ENCODE assay signal across 15 cellular contexts in the genomic region with DNA sequence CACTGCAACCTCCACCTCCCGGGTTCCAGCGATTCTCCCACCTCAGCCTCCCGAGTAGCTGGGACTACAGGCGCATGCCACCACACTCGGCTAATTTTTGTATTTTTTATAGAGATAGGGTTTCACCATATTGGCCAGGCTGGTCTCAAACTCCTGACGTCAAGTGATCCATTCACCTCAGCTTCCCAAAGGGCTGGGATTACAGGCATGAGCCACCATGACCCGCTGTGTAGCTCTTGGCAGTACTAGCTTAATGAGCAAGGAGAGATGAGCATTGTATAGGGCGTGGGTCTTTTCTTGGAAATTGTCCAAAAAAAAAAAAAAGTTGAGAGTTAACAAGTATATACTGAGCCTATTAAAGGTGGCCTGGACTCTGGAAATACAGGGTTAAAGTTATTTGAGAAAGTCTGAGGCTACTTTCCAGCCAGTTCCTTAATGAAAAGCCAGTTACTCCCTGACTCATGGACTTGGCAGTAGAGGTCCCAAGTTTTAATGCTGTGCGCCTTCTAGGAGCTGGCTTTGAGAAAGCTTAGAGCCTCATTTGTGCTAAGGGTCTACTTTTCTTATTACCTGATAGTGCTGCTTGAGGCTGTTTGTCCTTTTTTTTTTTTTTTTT. TPM values are rescaled to one million over a fixed set of nuclear protein-coding genes. Genes with fewer than 3 reads are reported as not detected.
DNase-seq lines count a peak whose midpoint lies in the region; FAIRE-seq and TF ChIP-seq lines count a peak whose summit lies in the region.
"Had no signal": no experiment of that assay in that cellular context is flagged by ENCODE, and none has a peak within 500 bp of the region (broad histone marks: within the 10 kb centered on the region; RNA-seq: fewer than 3 reads in every experiment).

No MANE protein-coding gene starts in this region.

- H3K4me3 ChIP-seq in AG10803 (ENCODE audit: low read length) (no peak overlapping the region), fibroblast of mammary gland (ENCODE audit: control insufficient read depth, low read depth, low read length) (no peak overlapping the region)
- H3K4me3 ChIP-seq: left ventricle myocardium inferior, sigmoid colon, SJCRH30, suprapubic skin had no signal

- DNase-seq in AG10803 (ENCODE audit: low read depth), result peak; percentile 51
- peak; percentile 44 for DNase-seq in GM03348 (ENCODE audit: low spot score)
- peak; percentile 55 for DNase-seq in RWPE1 (ENCODE audit: low spot score)
- peak; percentile 82 for DNase-seq in fibroblast of mammary gland (ENCODE audit: low read depth)
- no peak for DNase-seq in GDM1 (lab: John Stamatoyannopoulos, UW)
- DNase-seq in islet precursor cell, result no peak
- DNase-seq in GM12891 (ENCODE audit: insufficient read length, low spot score), result no peak
- DNase-seq: anterior cingulate cortex, left ventricle myocardium inferior, NCI-H1436, NCI-H748 treated with DMSO at 0.1 percent for 48 hours, sigmoid colon had no signal

- TF ChIP-seq CTCF in AG10803 (conservative IDR thresholded peaks at IDR 0.05; ENCODE audit: low read length) (no peak), RWPE1 (conservative IDR thresholded peaks at IDR 0.05; ENCODE audit: low read depth) (no peak), fibroblast of mammary gland (conservative IDR thresholded peaks at IDR 0.05; ENCODE audit: control insufficient read depth, insufficient read depth, low read depth, low read length) (no peak)

- peak overlapping the region; percentile 36 for H3K27ac ChIP-seq in RWPE1
- H3K27ac ChIP-seq: left ventricle myocardium inferior, sigmoid colon, SJCRH30, suprapubic skin, VCaP had no signal

- no peak for FAIRE-seq in GM12891 (lab: Jason Lieb, UNC)

- POLR2A ChIA-PET in RWPE1 (lab: Yijun Ruan, JAX; ENCODE audit: low non-redundant PET), result interaction anchor here (0.7 kb wide), 3 partner anchors 16 to 1463 kb away, joined by 4 to 5 read pairs (median 4); no protein-coding TSS in a partner anchor

- CTCF ChIA-PET in RWPE1 (lab: Yijun Ruan, JAX), result interaction anchor here (0.6 to 0.9 kb wide), 2 partner anchors 443 to 502 kb away, joined by 4 to 5 read pairs; no protein-coding TSS in a partner anchor

- TF ChIP-seq POLR2A in GM12891 (IDR thresholded peaks at IDR 0.05; ENCODE audit: low read depth, low read length), result no peak; the same call in 1 of the 2 replicates

TF ChIP-seq in GM12891, 5 proteins besides CTCF, POLR2A, EP300 and RAD21:
- TF ChIP-seq POLR2AphosphoS5 (IDR thresholded peaks at IDR 0.05; ENCODE audit: low read depth, low read length) (no peak; the same call in 1 of the 2 replicates), POU2F2 (IDR thresholded peaks at IDR 0.05; ENCODE audit: low read depth, low read length) (no peak), TAF1 (IDR thresholded peaks at IDR 0.05; ENCODE audit: low read depth, low read length) (no peak), PAX5 (IDR thresholded peaks at IDR 0.05; ENCODE audit: insufficient read depth, low read length, severe bottlenecking) (no peak), SPI1 (IDR thresholded peaks at IDR 0.05; ENCODE audit: low read depth, low read length) (no peak)

RNA-seq across cellular contexts. Expression of a gene that starts 4.2 kb away (rescaled TPM):
- 0.17 TPM for polyA plus RNA-seq in GM12891 (2012; ENCODE audit: low read depth, missing spikeins)

RNA-seq across cellular contexts. Expression of a gene that starts 27.6 kb away (rescaled TPM):
- polyA plus RNA-seq in GM12891 (2012; ENCODE audit: low read depth, missing spikeins), result 4,411 TPM

Comparison
In these comparisons a context has a peak if more than half of its experiments do, and no peak if none do; other contexts are left out.
1. DNase-seq: peak in AG10803 (single experiment), GM03348 (single experiment), RWPE1 (single experiment) and fibroblast of mammary gland (single experiment); none in GDM1 (single experiment), islet precursor cell (single experiment) and GM12891 (single experiment).